Comparison of ENCODE assay signal across 2 cellular contexts in genomic region chr22:20110359-20110985, GRCh38.
TF ChIP-seq lines count a peak whose summit lies in the region.

No MANE protein-coding gene starts in this region.

TF ChIP-seq in IMR-90, 13 proteins besides CTCF, POLR2A, EP300 and RAD21:
- no peak for TF ChIP-seq NFE2L2 (IDR thresholded peaks at IDR 0.05; ENCODE audit: low read depth, low read length)
- TF ChIP-seq CEBPB (IDR thresholded peaks at IDR 0.05; ENCODE audit: low read depth, low read length), result no peak
- no peak for TF ChIP-seq SMC3 (IDR thresholded peaks at IDR 0.05; ENCODE audit: low read depth, low read length)
- TF ChIP-seq, protein P1, sequence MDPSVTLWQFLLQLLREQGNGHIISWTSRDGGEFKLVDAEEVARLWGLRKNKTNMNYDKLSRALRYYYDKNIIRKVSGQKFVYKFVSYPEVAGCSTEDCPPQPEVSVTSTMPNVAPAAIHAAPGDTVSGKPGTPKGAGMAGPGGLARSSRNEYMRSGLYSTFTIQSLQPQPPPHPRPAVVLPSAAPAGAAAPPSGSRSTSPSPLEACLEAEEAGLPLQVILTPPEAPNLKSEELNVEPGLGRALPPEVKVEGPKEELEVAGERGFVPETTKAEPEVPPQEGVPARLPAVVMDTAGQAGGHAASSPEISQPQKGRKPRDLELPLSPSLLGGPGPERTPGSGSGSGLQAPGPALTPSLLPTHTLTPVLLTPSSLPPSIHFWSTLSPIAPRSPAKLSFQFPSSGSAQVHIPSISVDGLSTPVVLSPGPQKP (IDR thresholded peaks at IDR 0.05; ENCODE audit: borderline replicate concordance, low read depth, low read length), result no peak

TF ChIP-seq in GM12878, 131 proteins besides CTCF, POLR2A, EP300 and RAD21:
- TF ChIP-seq, protein P2, sequence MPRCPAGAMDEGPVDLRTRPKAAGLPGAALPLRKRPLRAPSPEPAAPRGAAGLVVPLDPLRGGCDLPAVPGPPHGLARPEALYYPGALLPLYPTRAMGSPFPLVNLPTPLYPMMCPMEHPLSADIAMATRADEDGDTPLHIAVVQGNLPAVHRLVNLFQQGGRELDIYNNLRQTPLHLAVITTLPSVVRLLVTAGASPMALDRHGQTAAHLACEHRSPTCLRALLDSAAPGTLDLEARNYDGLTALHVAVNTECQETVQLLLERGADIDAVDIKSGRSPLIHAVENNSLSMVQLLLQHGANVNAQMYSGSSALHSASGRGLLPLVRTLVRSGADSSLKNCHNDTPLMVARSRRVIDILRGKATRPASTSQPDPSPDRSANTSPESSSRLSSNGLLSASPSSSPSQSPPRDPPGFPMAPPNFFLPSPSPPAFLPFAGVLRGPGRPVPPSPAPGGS (IDR thresholded peaks at IDR 0.05; ENCODE audit: borderline replicate concordance, insufficient read depth, low read depth, low read length, poor library complexity, severe bottlenecking), result no peak
- no peak for TF ChIP-seq RBBP5 (conservative IDR thresholded peaks at IDR 0.05)
- no peak for TF ChIP-seq HDGF (IDR thresholded peaks at IDR 0.05)
- no peak for TF ChIP-seq PAX8 (IDR thresholded peaks at IDR 0.05)
- no peak for TF ChIP-seq CHD4 (IDR thresholded peaks at IDR 0.05)
- TF ChIP-seq ZZZ3 (IDR thresholded peaks at IDR 0.05; ENCODE audit: control insufficient read depth, insufficient read length, low read depth), result no peak
- no peak for TF ChIP-seq YBX1 (IDR thresholded peaks at IDR 0.05)
- no peak for TF ChIP-seq SREBF1 (IDR thresholded peaks at IDR 0.05; ENCODE audit: low read length)
- no peak for TF ChIP-seq ZNF384 (IDR thresholded peaks at IDR 0.05; ENCODE audit: borderline replicate concordance, low read depth, low read length)
- TF ChIP-seq, protein P3, sequence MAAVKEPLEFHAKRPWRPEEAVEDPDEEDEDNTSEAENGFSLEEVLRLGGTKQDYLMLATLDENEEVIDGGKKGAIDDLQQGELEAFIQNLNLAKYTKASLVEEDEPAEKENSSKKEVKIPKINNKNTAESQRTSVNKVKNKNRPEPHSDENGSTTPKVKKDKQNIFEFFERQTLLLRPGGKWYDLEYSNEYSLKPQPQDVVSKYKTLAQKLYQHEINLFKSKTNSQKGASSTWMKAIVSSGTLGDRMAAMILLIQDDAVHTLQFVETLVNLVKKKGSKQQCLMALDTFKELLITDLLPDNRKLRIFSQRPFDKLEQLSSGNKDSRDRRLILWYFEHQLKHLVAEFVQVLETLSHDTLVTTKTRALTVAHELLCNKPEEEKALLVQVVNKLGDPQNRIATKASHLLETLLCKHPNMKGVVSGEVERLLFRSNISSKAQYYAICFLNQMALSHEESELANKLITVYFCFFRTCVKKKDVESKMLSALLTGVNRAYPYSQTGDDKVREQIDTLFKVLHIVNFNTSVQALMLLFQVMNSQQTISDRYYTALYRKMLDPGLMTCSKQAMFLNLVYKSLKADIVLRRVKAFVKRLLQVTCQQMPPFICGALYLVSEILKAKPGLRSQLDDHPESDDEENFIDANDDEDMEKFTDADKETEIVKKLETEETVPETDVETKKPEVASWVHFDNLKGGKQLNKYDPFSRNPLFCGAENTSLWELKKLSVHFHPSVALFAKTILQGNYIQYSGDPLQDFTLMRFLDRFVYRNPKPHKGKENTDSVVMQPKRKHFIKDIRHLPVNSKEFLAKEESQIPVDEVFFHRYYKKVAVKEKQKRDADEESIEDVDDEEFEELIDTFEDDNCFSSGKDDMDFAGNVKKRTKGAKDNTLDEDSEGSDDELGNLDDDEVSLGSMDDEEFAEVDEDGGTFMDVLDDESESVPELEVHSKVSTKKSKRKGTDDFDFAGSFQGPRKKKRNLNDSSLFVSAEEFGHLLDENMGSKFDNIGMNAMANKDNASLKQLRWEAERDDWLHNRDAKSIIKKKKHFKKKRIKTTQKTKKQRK (IDR thresholded peaks at IDR 0.05; ENCODE audit: low read depth, low read length), result no peak
- TF ChIP-seq EZH2 (IDR thresholded peaks at IDR 0.05; ENCODE audit: borderline replicate concordance, control insufficient read depth, low read depth, low read length), result no peak
- TF ChIP-seq SRF (IDR thresholded peaks at IDR 0.05; ENCODE audit: low read depth in 2 of 2, low read length in 2 of 2), result no peak
- TF ChIP-seq, protein P4, sequence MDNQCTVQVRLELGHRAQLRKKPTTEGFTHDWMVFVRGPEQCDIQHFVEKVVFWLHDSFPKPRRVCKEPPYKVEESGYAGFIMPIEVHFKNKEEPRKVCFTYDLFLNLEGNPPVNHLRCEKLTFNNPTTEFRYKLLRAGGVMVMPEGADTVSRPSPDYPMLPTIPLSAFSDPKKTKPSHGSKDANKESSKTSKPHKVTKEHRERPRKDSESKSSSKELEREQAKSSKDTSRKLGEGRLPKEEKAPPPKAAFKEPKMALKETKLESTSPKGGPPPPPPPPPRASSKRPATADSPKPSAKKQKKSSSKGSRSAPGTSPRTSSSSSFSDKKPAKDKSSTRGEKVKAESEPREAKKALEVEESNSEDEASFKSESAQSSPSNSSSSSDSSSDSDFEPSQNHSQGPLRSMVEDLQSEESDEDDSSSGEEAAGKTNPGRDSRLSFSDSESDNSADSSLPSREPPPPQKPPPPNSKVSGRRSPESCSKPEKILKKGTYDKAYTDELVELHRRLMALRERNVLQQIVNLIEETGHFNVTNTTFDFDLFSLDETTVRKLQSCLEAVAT (IDR thresholded peaks at IDR 0.05), result no peak
- TF ChIP-seq TCF12 (IDR thresholded peaks at IDR 0.05; ENCODE audit: low read depth, low read length), result no peak
- no peak for TF ChIP-seq CHD2 (IDR thresholded peaks at IDR 0.05; ENCODE audit: borderline replicate concordance, low read depth, low read length)
- no peak for TF ChIP-seq RCOR1 (conservative IDR thresholded peaks at IDR 0.05; ENCODE audit: low read depth, low read length)
